In the genomic region with DNA sequence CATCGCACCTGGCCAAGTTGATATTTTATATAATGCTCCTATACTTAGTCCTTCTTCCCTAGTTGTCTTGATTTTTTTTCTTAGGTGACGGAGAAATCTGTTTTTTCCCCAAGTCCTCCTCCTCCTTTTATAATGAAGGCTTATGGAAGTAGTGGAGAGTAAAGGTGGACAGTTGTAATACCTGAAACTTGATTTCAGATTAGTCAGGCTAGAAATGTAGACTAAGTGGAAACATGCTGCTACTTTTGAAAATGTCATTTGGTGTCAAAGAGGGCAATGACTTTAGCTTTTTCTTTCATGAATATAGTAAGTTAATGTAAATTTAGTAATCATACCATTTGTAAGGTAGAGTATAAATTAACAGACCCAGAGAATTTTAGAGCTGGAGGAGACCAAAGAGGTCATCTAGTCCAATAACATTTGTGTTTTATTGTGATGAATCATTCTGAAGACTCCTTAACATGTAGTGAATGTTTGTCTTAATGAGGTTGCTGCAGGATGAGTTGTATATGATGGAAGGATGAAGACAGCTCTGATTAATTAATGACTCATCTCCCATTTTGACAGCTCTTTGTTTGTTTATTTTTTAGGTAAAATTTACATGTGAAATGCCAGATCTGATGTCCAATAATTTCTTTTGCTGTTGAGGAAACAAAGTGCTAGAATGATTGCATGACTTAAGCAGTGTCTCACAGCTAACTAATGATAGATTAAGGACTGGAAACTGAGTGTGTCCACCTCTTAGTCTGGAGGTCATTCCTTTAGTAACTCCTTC, we compare ENCODE assay signal across 1 cellular context.
TF ChIP-seq lines count a peak whose summit lies in the region.

No MANE protein-coding gene starts in this region.

TF ChIP-seq in endothelial cell of umbilical vein, 7 proteins besides CTCF, POLR2A, EP300 and RAD21 (continued from another document):
- TF ChIP-seq, protein P1, sequence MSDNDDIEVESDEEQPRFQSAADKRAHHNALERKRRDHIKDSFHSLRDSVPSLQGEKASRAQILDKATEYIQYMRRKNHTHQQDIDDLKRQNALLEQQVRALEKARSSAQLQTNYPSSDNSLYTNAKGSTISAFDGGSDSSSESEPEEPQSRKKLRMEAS (IDR thresholded peaks at IDR 0.05; ENCODE audit: insufficient read depth, insufficient read length) = no peak
